In the genomic region with DNA sequence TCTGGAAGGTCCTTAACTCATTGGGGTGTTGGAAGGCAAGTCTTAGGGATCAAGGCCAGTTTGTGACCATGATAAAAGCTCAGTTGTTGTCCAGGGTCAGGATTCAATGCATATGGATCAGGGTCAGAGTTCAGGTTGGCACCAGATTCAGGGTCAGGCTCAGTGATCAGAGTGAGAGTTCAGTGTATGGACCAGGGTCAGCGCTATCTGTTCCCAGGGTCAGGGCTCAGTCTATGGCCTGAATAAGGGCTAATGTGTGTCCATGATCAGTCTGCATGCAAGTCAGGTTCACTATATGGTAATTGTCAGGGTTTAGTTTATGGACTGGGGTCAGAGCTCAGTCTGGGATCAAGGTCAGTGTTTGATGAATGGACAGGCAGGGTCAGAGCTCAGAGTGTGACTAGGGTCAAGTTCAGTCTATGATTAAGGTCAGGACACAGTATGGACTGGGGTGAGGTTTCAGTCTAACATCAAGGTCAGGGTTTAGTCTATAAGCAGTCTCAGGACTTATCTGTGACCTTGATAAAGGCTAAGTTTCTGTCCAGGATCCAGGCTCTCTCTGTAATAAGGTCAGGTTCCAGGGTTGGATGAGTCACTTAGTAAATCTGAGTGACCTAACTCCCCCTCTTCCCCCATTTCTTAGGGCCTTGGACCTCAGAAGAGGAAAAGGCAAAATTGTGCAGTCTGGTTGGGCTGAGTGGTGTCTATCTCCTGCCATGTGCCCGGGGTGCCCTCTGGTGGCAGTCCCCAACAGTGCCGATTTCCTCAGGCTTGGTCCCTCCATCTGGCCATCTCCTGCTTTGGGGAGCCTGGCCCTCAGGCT, we compare ENCODE assay signal across 8 cellular contexts. TPM values are rescaled to one million over a fixed set of nuclear protein-coding genes. Genes with fewer than 3 reads are reported as not detected.
A peak's percentile ranks its signal among the peaks of the same experiment; 100 is the strongest.
DNase-seq lines count a peak whose midpoint lies in the region; TF ChIP-seq lines count a peak whose summit lies in the region.
"Had no signal": no experiment of that assay in that cellular context is flagged by ENCODE, and none has a peak within 500 bp of the region (broad histone marks: within the 10 kb centered on the region; RNA-seq: fewer than 3 reads in every experiment).

No MANE protein-coding gene starts in this region.

- H3K9me3 Mint-ChIP-seq in nephron progenitor cell = no peaks in the 10 kb centered on the region

- TF ChIP-seq CTCF in GM12873 (IDR thresholded peaks at IDR 0.05; ENCODE audit: insufficient read depth, low read depth, low read length, missing control alignments) = peak; percentile 99
- peak; percentile 88 for TF ChIP-seq CTCF in nephron progenitor cell (IDR thresholded peaks at IDR 0.05)
- TF ChIP-seq CTCF in stomach (IDR thresholded peaks at IDR 0.05) = peak in 5 of 7 experiments; percentile 89 to 94 (median 92)

- H3K27ac Mint-ChIP-seq in nephron progenitor cell = no peak overlapping the region

- 27 to 32% (median 30%) methylated on average over 3 of the region's 3 CpGs for WGBS in stomach, 5 donors

- H3K4me1 ChIP-seq in stomach = peaks cover 4 to 18% (median 6%) of the 10 kb centered on the region in 4 donors

- H3K4me1 Mint-ChIP-seq in nephron progenitor cell = peaks cover 38% of the 10 kb centered on the region

- H3K27ac ChIP-seq in stomach = no peak overlapping the region

- H3K9me3 ChIP-seq in stomach = no peaks in the 10 kb centered on the region

- H3K36me3 ChIP-seq in stomach = no peaks in the 10 kb centered on the region

- TF ChIP-seq EP300 in stomach (IDR thresholded peaks at IDR 0.05) = no peak

- no peak overlapping the region for H3K4me3 ChIP-seq in stomach

- no peak for TF ChIP-seq POLR2A in stomach (IDR thresholded peaks at IDR 0.05)

- intact Hi-C loops in stomach (cut with DNase I; ENCODE audit: low total_unique reads) = loop anchor here (5.0 kb wide), 1 partner anchor 120 kb away; no protein-coding TSS in a partner anchor

- H3K4me3 Mint-ChIP-seq in nephron progenitor cell = no peak overlapping the region

- DNase-seq in HT-29 (ENCODE audit: low spot score) = peak; percentile 90
- DNase-seq in OCI-M1 (lab: John Stamatoyannopoulos, UW) = peak; percentile 89
- DNase-seq in activated T-cell treated with anti-CD3 and anti-CD28 coated beads, Interleukin-2, amount 50 U/mL, for 1 hour = peak; percentile 74
- DNase-seq in fibroblast of gingiva (ENCODE audit: low read depth) = peak; percentile 55
- peak; percentile 86 for DNase-seq in nephron progenitor cell
- DNase-seq in stomach = peak; percentile 88

- H3K27me3 ChIP-seq in stomach = peaks cover 0 to 78% (median 17%) of the 10 kb centered on the region in 3 donors

- peaks cover 100% of the 10 kb centered on the region for H3K27me3 Mint-ChIP-seq in nephron progenitor cell (ENCODE audit: low read depth, poor library complexity)

- no peaks in the 10 kb centered on the region for H3K36me3 Mint-ChIP-seq in nephron progenitor cell (ENCODE audit: low read depth)

RNA-seq across cellular contexts. Expression of gene KNCN, which starts 23.8 kb away (rescaled TPM):
- not detected in 2 replicates for total RNA-seq in HT-29 (2014; rRNA removed; shearing (Covaris generic))
- not detected for total RNA-seq in stomach
- polyA plus RNA-seq in stomach = not detected

RNA-seq across cellular contexts. Expression of gene DMBX1, which starts 38.0 kb away (rescaled TPM):
- total RNA-seq in HT-29 (2014; rRNA removed; shearing (Covaris generic)) = 3.0 and 3.1 TPM in 2 replicates
- not detected for total RNA-seq in stomach
- not detected for polyA plus RNA-seq in stomach
- total RNA-seq: mononuclear cell had no signal
